Comparison of ENCODE assay signal across 8 cellular contexts in genomic region chr10:70578371-70578947, GRCh38. TPM values are rescaled to one million over a fixed set of nuclear protein-coding genes. Genes with fewer than 3 reads are reported as not detected.
DNase-seq lines count a peak whose midpoint lies in the region; ATAC-seq, FAIRE-seq and TF ChIP-seq lines count a peak whose summit lies in the region.

No MANE protein-coding gene starts in this region.

- no TSS peak for BruUV-seq in HepG2 (replicated peaks; lab: Mats Ljungman, UMichigan)

- no peak for TF ChIP-seq RAD21 in HepG2 (CRISPR knock-in tag; IDR thresholded peaks at IDR 0.05)

- FAIRE-seq in HepG2 (lab: Jason Lieb, UNC), result no peak

- no peak overlapping the region for H3K9ac ChIP-seq in HepG2 (ENCODE audit: insufficient read depth, low read depth, low read length)

- H3K4me3 Mint-ChIP-seq in activated T-cell treated with anti-CD3 and anti-CD28 coated beads, Interleukin-2, amount 50 U/mL, for 24 hours, result peak overlapping the region; percentile 61

- TF ChIP-seq POLR2A in HepG2 (IDR thresholded peaks at IDR 0.05; ENCODE audit: insufficient read depth in 1 of 2, low read depth in 2 of 2, low read length in 2 of 2), result no peak

- peak overlapping the region; percentile 96 for H3K27ac Mint-ChIP-seq in activated T-cell treated with anti-CD3 and anti-CD28 coated beads, Interleukin-2, amount 50 U/mL, for 24 hours

- in situ Hi-C loops in HepG2 (cut with HindIII; ENCODE audit: extremely low pct_ligation_motif_present, low pct_unique_long_range_greater_than_20kb), result no loop called here

- no peaks in the 10 kb centered on the region for H3K36me3 Mint-ChIP-seq in activated T-cell treated with anti-CD3 and anti-CD28 coated beads, Interleukin-2, amount 50 U/mL, for 24 hours (ENCODE audit: low read depth)

- no peak overlapping the region for H3K27ac ChIP-seq in HepG2 (ENCODE audit: extremely low read length, insufficient read depth, low read length)

- H3K9me3 Mint-ChIP-seq in activated T-cell treated with anti-CD3 and anti-CD28 coated beads, Interleukin-2, amount 50 U/mL, for 24 hours, result peaks cover 3% of the 10 kb centered on the region

- intact Hi-C loops in HepG2 (cut with micrococcal nuclease; ENCODE audit: unreplicated experiment), result no loop called here

- no peak for TF ChIP-seq CTCF in HepG2 (CRISPR knock-in tag; IDR thresholded peaks at IDR 0.05)

- ATAC-seq in GM18511 (IDR thresholded peaks at IDR 0.05; ENCODE audit: unreplicated experiment) (peak; percentile 66), HG02884 (IDR thresholded peaks at IDR 0.05; ENCODE audit: unreplicated experiment) (peak; percentile 59), HepG2 (no peak)

- H3K4me2 ChIP-seq in HepG2 (ENCODE audit: low read depth, low read length), result no peak overlapping the region

- no peaks in the 10 kb centered on the region for H3K79me2 ChIP-seq in HepG2 (ENCODE audit: insufficient read depth, low read length)

- H3K27me3 ChIP-seq in HepG2 (ENCODE audit: control insufficient read depth in 1 of 2, insufficient read depth in 2 of 2, low read length in 2 of 2), result no peaks in the 10 kb centered on the region

- no peaks in the 10 kb centered on the region for H3K4me1 ChIP-seq in HepG2 (ENCODE audit: insufficient read depth, low read length)

- H2AFZ ChIP-seq in HepG2 (ENCODE audit: low read length), result no peak overlapping the region

- H4K20me1 ChIP-seq in HepG2 (ENCODE audit: insufficient read depth, low read length), result no peaks in the 10 kb centered on the region

- no peaks in the 10 kb centered on the region for H3K36me3 ChIP-seq in HepG2 (replicated peaks in 1 of 2; ENCODE audit: control insufficient read depth in 1 of 2, insufficient read depth in 2 of 2, low read length in 2 of 2)

- DNase-seq in NOMO-1 treated with DMSO at 0.1 percent for 48 hours (lab: John Stamatoyannopoulos, UW; ENCODE audit: unreplicated experiment) (peak; percentile 73), HepG2 (ENCODE audit: low spot score) (peak; percentile 68), superior temporal gyrus (ENCODE audit: extremely low spot score) (no peak), HEK293T (ENCODE audit: extremely low spot score) (no peak), GOT3 (lab: John Stamatoyannopoulos, UW) (no peak)
- peak; percentile 68 for DNase-seq in activated T-cell treated with anti-CD3 and anti-CD28 coated beads, Interleukin-2, amount 50 U/mL, for 24 hours

- TF ChIP-seq EP300 in HepG2 (IDR thresholded peaks at IDR 0.05; ENCODE audit: low read depth in 2 of 2, low read length in 2 of 2) (0 out of 4 replicates have a peak, but pooled peaks of 1 of the 2 experiments have one; percentile 19), HepG2 (CRISPR knock-in tag; IDR thresholded peaks at IDR 0.05; ENCODE audit: borderline replicate concordance) (no peak)

- H3K4me1 Mint-ChIP-seq in activated T-cell treated with anti-CD3 and anti-CD28 coated beads, Interleukin-2, amount 50 U/mL, for 24 hours (ENCODE audit: low read depth), result peaks cover 50% of the 10 kb centered on the region

- WGBS in HepG2 (ENCODE audit: low lambda C conversion rate), result 6% methylated on average over 7 of the region's 7 CpGs

- no peaks in the 10 kb centered on the region for H3K9me3 ChIP-seq in HepG2 (ENCODE audit: low read length)

- POLR2A ChIA-PET in HepG2 (lab: Yijun Ruan, JAX), result no interaction called here
- POLR2A ChIA-PET in HEK293T (lab: Yijun Ruan, JAX), result no interaction called here

- CTCF ChIA-PET in HepG2 (lab: Yijun Ruan, JAX; ENCODE audit: low intra/inter-chr PET ratio, low total read pairs) (no interaction called here), HEK293T (lab: Yijun Ruan, JAX) (no interaction called here)

- H3K4me3 ChIP-seq in HepG2 (replicated peaks in 1 of 3; ENCODE audit: insufficient read depth in 1 of 3, low read depth in 2 of 3, low read length in 3 of 3), result no peak overlapping the region

- no peaks in the 10 kb centered on the region for H3K27me3 Mint-ChIP-seq in activated T-cell treated with anti-CD3 and anti-CD28 coated beads, Interleukin-2, amount 50 U/mL, for 24 hours

TF ChIP-seq in HepG2, 621 proteins besides CTCF, POLR2A, EP300 and RAD21:
- no peak for TF ChIP-seq IRF2 (CRISPR knock-in tag; IDR thresholded peaks at IDR 0.05)

TF ChIP-seq in HEK293T, 16 proteins besides CTCF, POLR2A, EP300 and RAD21:
- TF ChIP-seq ARNT (IDR thresholded peaks at IDR 0.05), result no peak
- TF ChIP-seq FOXK2 (IDR thresholded peaks at IDR 0.05), result no peak
- TF ChIP-seq BHLHE40 (IDR thresholded peaks at IDR 0.05; ENCODE audit: borderline replicate concordance), result no peak
- TF ChIP-seq TARDBP (IDR thresholded peaks at IDR 0.05), result no peak
- TF ChIP-seq ELF4 (IDR thresholded peaks at IDR 0.05), result no peak
- TF ChIP-seq FOXA1 (IDR thresholded peaks at IDR 0.05), result no peak

RNA-seq across cellular contexts. Expression of gene PRF1, which starts 24.1 kb away (rescaled TPM):
- 0.32 and 1.00 TPM in 2 replicates for total RNA-seq in HepG2 (2016; rRNA removed; fragmentation: Illumina TruSeq; extraction: Trizol)
- total RNA-seq in HepG2 (2016; cell fraction: cytosol; rRNA removed; fragmentation: Illumina TruSeq; extraction: Trizol; ENCODE audit: low read depth), result not detected in 2 replicates
- total RNA-seq in HepG2 (2016; cell fraction: insoluble cytoplasmic fraction; rRNA removed; fragmentation: Illumina TruSeq; extraction: Trizol), result 0.18 and 1.2 TPM in 2 replicates
- total RNA-seq in HepG2 (2016; cell fraction: membrane; rRNA removed; fragmentation: Illumina TruSeq; extraction: Trizol), result 0.06 and 0.17 TPM in 2 replicates
- 0.69 and 1.4 TPM in 2 replicates for total RNA-seq in HepG2 (2016; cell fraction: nucleus; rRNA removed; fragmentation: Illumina TruSeq; extraction: Trizol)
- polyA plus RNA-seq in HepG2 (2011; rRNA removed), result 1.4 and 1.7 TPM in 2 replicates
- polyA plus RNA-seq in HepG2 (2011; cell fraction: cytosol; rRNA removed), result 1.0 and 1.1 TPM in 2 replicates
- 0.39 and 0.62 TPM in 2 replicates for polyA plus RNA-seq in HepG2 (2011; cell fraction: nucleus; rRNA removed)
- polyA plus RNA-seq in HepG2 (2012), result 0.08 and 1.0 TPM in 2 replicates
- polyA plus RNA-seq in HepG2 (2016; cell fraction: cytosol; fragmentation: Illumina TruSeq; extraction: Trizol; ENCODE audit: low read depth), result not detected in 2 replicates
- 0.21 and 0.38 TPM in 2 replicates for polyA plus RNA-seq in HepG2 (2016; cell fraction: insoluble cytoplasmic fraction; fragmentation: Illumina TruSeq; extraction: Trizol; ENCODE audit: low read depth)
- 0.17 and 0.45 TPM in 2 replicates for polyA plus RNA-seq in HepG2 (2016; cell fraction: membrane; fragmentation: Illumina TruSeq; extraction: Trizol; ENCODE audit: low read depth)
- polyA plus RNA-seq in HepG2 (2016; cell fraction: nucleus; fragmentation: Illumina TruSeq; extraction: Trizol; ENCODE audit: insufficient read depth, low read depth), result 2.3 and 3.3 TPM in 2 replicates
- 1.6 TPM in 1 of 2 replicates, not detected in the other for polyA minus RNA-seq in HepG2 (2011; rRNA and poly(A)+ RNA removed; ENCODE audit: low replicate concordance)
- 0.99 and 1.1 TPM in 2 replicates for polyA minus RNA-seq in HepG2 (2011; cell fraction: cytosol; rRNA and poly(A)+ RNA removed)
- 0.37 TPM in 1 of 2 replicates, not detected in the other for polyA minus RNA-seq in HepG2 (2011; cell fraction: nucleus; rRNA and poly(A)+ RNA removed)

Comparison
In these comparisons a context has a peak if more than half of its experiments do, and no peak if none do; other contexts are left out.
1. DNase-seq: peak in NOMO-1 treated with DMSO at 0.1 percent for 48 hours (single experiment), activated T-cell treated with anti-CD3 and anti-CD28 coated beads, Interleukin-2, amount 50 U/mL, for 24 hours (single experiment) and HepG2 (single experiment); none in superior temporal gyrus (single experiment), HEK293T (single experiment) and GOT3 (single experiment).